18 cellular contexts compared by ENCODE assay signal in genomic region chr12:128684357-128684756, GRCh38.
DNase-seq lines count a peak whose midpoint lies in the region; ATAC-seq and TF ChIP-seq lines count a peak whose summit lies in the region.
"Had no signal": no experiment of that assay in that cellular context is flagged by ENCODE, and none has a peak within 500 bp of the region (broad histone marks: within the 10 kb centered on the region; RNA-seq: fewer than 3 reads in every experiment).

No MANE protein-coding gene starts in this region.

- H3K27me3 Mint-ChIP-seq in CD4-positive, alpha-beta T cell = no peaks in the 10 kb centered on the region
- H3K27me3 Mint-ChIP-seq: B cell; CD4-positive, alpha-beta memory T cell had no signal

- DNase-seq in anterior cingulate cortex (lab: John Stamatoyannopoulos, UW) (peak in 42 of 58 donors; percentile 2 to 63 (median 17)), hippocampal formation (lab: John Stamatoyannopoulos, UW) (peak; percentile 2 to 49), pons (ENCODE audit: low spot score) (peak; percentile 49), aorta (no peak), tibial artery (no peak)
- no peak for DNase-seq in CD4-positive, alpha-beta T cell
- DNase-seq: Calu3; CD4-positive, alpha-beta memory T cell; DMS53; NCI-H146; NCI-H2081 treated with DMSO at 0.1 percent for 48 hours; NCI-H345; NCI-H526; SHP77 had no signal

- WGBS in aorta, 2 donors = 55 to 57% methylated on average over 9 of the region's 9 CpGs

- CTCF ChIA-PET in CD4-positive, alpha-beta T cell (lab: Charles Lee) = no interaction called here

- H3K27ac ChIP-seq in aorta (ENCODE audit: low read depth in 1 of 2, low read length in 2 of 2) (no peak overlapping the region), tibial artery (no peak overlapping the region)
- H3K27ac ChIP-seq in CD4-positive, alpha-beta T cell (ENCODE audit: low read depth, low read length) = no peak overlapping the region

- no peaks in the 10 kb centered on the region for H3K36me3 ChIP-seq in aorta (ENCODE audit: control insufficient read depth in 1 of 2, insufficient read depth in 2 of 2, low read length in 1 of 2)
- no peaks in the 10 kb centered on the region for H3K36me3 ChIP-seq in tibial artery

- H3K27ac Mint-ChIP-seq in CD4-positive, alpha-beta T cell = no peak overlapping the region
- H3K27ac Mint-ChIP-seq: B cell; CD4-positive, alpha-beta memory T cell; GM23338 had no signal

- intact Hi-C loops in aorta (cut with DNase I) (no loop called here), tibial artery (cut with DNase I; ENCODE audit: low total_unique reads) (no loop called here)
- intact Hi-C loops in CD4-positive, alpha-beta T cell (cut with DNase I, micrococcal nuclease) = no loop called here

- H3K4me3 ChIP-seq in aorta (ENCODE audit: low read length in 2 of 2) = no peak overlapping the region
- no peak overlapping the region for H3K4me3 ChIP-seq in tibial artery
- H3K4me3 ChIP-seq: GM23338 had no signal

- H3K4me3 Mint-ChIP-seq in CD4-positive, alpha-beta T cell = no peak overlapping the region
- H3K4me3 Mint-ChIP-seq: B cell; CD4-positive, alpha-beta memory T cell; GM23338 had no signal

- POLR2A ChIA-PET in CD4-positive, alpha-beta T cell (lab: Charles Lee) = no interaction called here

- no peaks in the 10 kb centered on the region for H3K9me3 Mint-ChIP-seq in CD4-positive, alpha-beta T cell

- H3K27me3 ChIP-seq in aorta (ENCODE audit: control insufficient read depth in 1 of 2, insufficient read depth in 2 of 2, low read length in 1 of 2) (no peaks in the 10 kb centered on the region), tibial artery (no peaks in the 10 kb centered on the region)
- no peaks in the 10 kb centered on the region for H3K27me3 ChIP-seq in CD4-positive, alpha-beta T cell (ENCODE audit: control insufficient read depth, insufficient read depth, low read length)

- no peaks in the 10 kb centered on the region for H3K36me3 Mint-ChIP-seq in CD4-positive, alpha-beta T cell (ENCODE audit: low read depth)
- H3K36me3 Mint-ChIP-seq: CD4-positive, alpha-beta memory T cell had no signal

- no peaks in the 10 kb centered on the region for H3K9me3 ChIP-seq in aorta (ENCODE audit: control insufficient read depth, low read length)
- no peaks in the 10 kb centered on the region for H3K9me3 ChIP-seq in CD4-positive, alpha-beta T cell (ENCODE audit: control insufficient read depth, low read length)
- H3K9me3 ChIP-seq in tibial artery = peaks cover 0 to under 1% (median 0%) of the 10 kb centered on the region in 3 donors

- ATAC-seq in aorta (ENCODE audit: low FRiP score) (peak; percentile 23), GM21360 (IDR thresholded peaks at IDR 0.05; ENCODE audit: unreplicated experiment) (no peak)
- no peak for ATAC-seq in CD4-positive, alpha-beta T cell (ENCODE audit: poor library complexity)
- ATAC-seq: GM23338, SK-N-SH treated with all-trans-retinoic acid at 6 μM for 48 hours had no signal

- TF ChIP-seq CTCF in CD4-positive, alpha-beta T cell (IDR thresholded peaks at IDR 0.05) = no peak
- TF ChIP-seq CTCF in tibial artery (IDR thresholded peaks at IDR 0.05) = no peak

- H3K4me1 ChIP-seq in aorta (ENCODE audit: control insufficient read depth in 1 of 2, insufficient read depth in 2 of 2, low read length in 2 of 2) = no peaks in the 10 kb centered on the region
- no peaks in the 10 kb centered on the region for H3K4me1 ChIP-seq in tibial artery

- H3K4me1 Mint-ChIP-seq in CD4-positive, alpha-beta T cell (ENCODE audit: low read depth) = no peaks in the 10 kb centered on the region
- H3K4me1 Mint-ChIP-seq: B cell; CD4-positive, alpha-beta memory T cell; GM23338 had no signal

Comparison
In these comparisons a context has a peak if more than half of its experiments do, and no peak if none do; other contexts are left out.
1. DNase-seq: peak in anterior cingulate cortex (42 of 58), hippocampal formation (2 of 2) and pons (single experiment); none in aorta (0 of 2), CD4-positive, alpha-beta T cell (0 of 10) and tibial artery (0 of 2).